In the genomic region with DNA sequence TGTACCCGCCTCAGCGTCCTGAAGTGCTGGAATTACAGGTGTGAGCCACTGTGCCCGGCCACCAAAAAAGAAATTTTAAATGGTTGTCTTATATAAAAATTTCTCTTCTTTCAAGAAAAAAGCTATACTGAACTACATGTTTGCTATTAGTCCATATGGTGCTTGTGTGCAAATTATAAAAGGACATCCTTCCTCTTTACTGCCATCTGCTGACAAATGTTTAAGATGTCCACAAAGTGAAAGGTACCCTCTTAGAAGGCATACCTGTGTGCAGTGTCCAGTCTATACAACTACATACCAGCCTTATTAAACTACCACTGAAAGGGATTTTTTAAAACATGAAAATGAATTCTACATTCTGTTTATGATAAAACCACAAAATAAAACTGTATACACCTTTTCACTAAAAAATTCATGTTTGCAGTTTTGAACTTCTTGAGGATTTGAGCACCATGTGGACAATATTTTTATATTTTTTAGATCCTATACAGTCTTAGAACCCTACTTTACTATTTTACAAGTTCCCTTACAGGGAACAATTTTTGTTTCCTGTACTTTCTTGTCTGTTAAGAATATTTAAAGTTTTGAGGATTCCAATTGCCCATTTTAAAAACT, we compare ENCODE assay signal across 10 cellular contexts. TPM values are rescaled to one million over a fixed set of nuclear protein-coding genes. Genes with fewer than 3 reads are reported as not detected.
DNase-seq lines count a peak whose midpoint lies in the region; ATAC-seq and TF ChIP-seq lines count a peak whose summit lies in the region.
"Had no signal": no experiment of that assay in that cellular context is flagged by ENCODE, and none has a peak within 500 bp of the region (broad histone marks: within the 10 kb centered on the region; RNA-seq: fewer than 3 reads in every experiment).

No MANE protein-coding gene starts in this region.

- no peak overlapping the region for H2AFZ ChIP-seq in H9 (ENCODE audit: low read length)

- peaks cover 76% of the 10 kb centered on the region for H3K36me3 ChIP-seq in CD4-positive, CD25-positive, alpha-beta regulatory T cell (ENCODE audit: control insufficient read depth, insufficient read depth, low read length)
- H3K36me3 ChIP-seq in MG63: peaks cover 4% of the 10 kb centered on the region; the same call in 1 of the 2 replicates

- H3K36me3 Mint-ChIP-seq in CD4-positive, CD25-positive, alpha-beta regulatory T cell: peaks cover 43% of the 10 kb centered on the region
- H3K36me3 Mint-ChIP-seq in H9 (ENCODE audit: insufficient read depth in 1 of 3, low read depth in 3 of 3) (peaks cover 4 to 44% (median 36%) of the 10 kb centered on the region in 3 experiments; a peak in 5 of 7 replicates), progenitor cell of endocrine pancreas (ENCODE audit: insufficient read depth) (peaks cover 20% of the 10 kb centered on the region)

- no peaks in the 10 kb centered on the region for H3K9me3 Mint-ChIP-seq in CD4-positive, CD25-positive, alpha-beta regulatory T cell
- H3K9me3 Mint-ChIP-seq in H9 (no peaks in the 10 kb centered on the region), progenitor cell of endocrine pancreas (ENCODE audit: low read depth) (no peaks in the 10 kb centered on the region)
- H3K9me3 Mint-ChIP-seq: stimulated activated naive CD8-positive, alpha-beta T cell treated with anti-CD3 and anti-CD28 coated beads, Interleukin-15, Interleukin-2, amounts not matched to agents 100 ng/mL and 50 ng/mL, for 24 hours had no signal

- no peak overlapping the region for H4K91ac ChIP-seq in H9 (ENCODE audit: insufficient read length, low read depth, low read length)

- H3K4ac ChIP-seq in H9 (ENCODE audit: low read depth, low read length): no peak overlapping the region

- no peak overlapping the region for H3K14ac ChIP-seq in H9 (ENCODE audit: insufficient read depth, low read length)

- no peaks in the 10 kb centered on the region for H3K9me3 ChIP-seq in CD4-positive, CD25-positive, alpha-beta regulatory T cell (ENCODE audit: control insufficient read depth in 2 of 2, low read length in 2 of 2)
- H3K9me3 ChIP-seq in H9 (ENCODE audit: control insufficient read depth, low read depth, low read length) (no peaks in the 10 kb centered on the region), MG63 (no peaks in the 10 kb centered on the region)

- H4K5ac ChIP-seq in H9 (ENCODE audit: insufficient read length, low read depth, low read length): no peak overlapping the region

- H3K9ac ChIP-seq in H9 (ENCODE audit: extremely low read depth, insufficient read length, low read length): no peak overlapping the region

- no CpG with 5 or more reads among the region's 3 CpGs for WGBS in H9 (ENCODE audit: extremely low coverage, insufficient read length, low lambda C conversion rate)

- H3K4me3 Mint-ChIP-seq in CD4-positive, CD25-positive, alpha-beta regulatory T cell: no peak overlapping the region
- H3K4me3 Mint-ChIP-seq in H9: no peak overlapping the region
- no peak overlapping the region for H3K4me3 Mint-ChIP-seq in progenitor cell of endocrine pancreas (ENCODE audit: low read depth)
- H3K4me3 Mint-ChIP-seq: stimulated activated naive CD8-positive, alpha-beta T cell treated with anti-CD3 and anti-CD28 coated beads, Interleukin-15, Interleukin-2, amounts not matched to agents 100 ng/mL and 50 ng/mL, for 24 hours had no signal

- H2BK12ac ChIP-seq in H9 (ENCODE audit: insufficient read length, low read depth, low read length): no peak overlapping the region

- H3K56ac ChIP-seq in H9 (ENCODE audit: insufficient read length, low read depth, low read length): no peak overlapping the region

- peak in 2 of 3 donors; percentile 39 to 66 for DNase-seq in CD4-positive, CD25-positive, alpha-beta regulatory T cell
- DNase-seq in H9 (no peak), NCI-H526 treated with DMSO at 0.1 percent for 48 hours (lab: John Stamatoyannopoulos, UW) (peak; percentile 16), epithelial cell of esophagus (ENCODE audit: low read depth) (peak; percentile 48), progenitor cell of endocrine pancreas (ENCODE audit: low spot score, unreplicated experiment) (no peak), MG63 (no peak)

- H3K4me2 ChIP-seq in H9 (ENCODE audit: insufficient read depth, insufficient read length, low read length): no peak overlapping the region

- no peak overlapping the region for H4K8ac ChIP-seq in H9 (replicated peaks; ENCODE audit: insufficient read length, low read depth, low read length)

- TF ChIP-seq CTCF in H9 (conservative IDR thresholded peaks at IDR 0.05) (peak; percentile 49), epithelial cell of esophagus (IDR thresholded peaks at IDR 0.05; ENCODE audit: insufficient read depth, low read depth, low read length, missing control alignments) (peak; percentile 40), progenitor cell of endocrine pancreas (IDR thresholded peaks at IDR 0.05; ENCODE audit: unreplicated experiment) (peak; percentile 40)

- no peak overlapping the region for H3K27ac ChIP-seq in CD4-positive, CD25-positive, alpha-beta regulatory T cell (ENCODE audit: insufficient read depth, low read length, poor library complexity, severe bottlenecking)
- no peak overlapping the region for H3K27ac ChIP-seq in H9 (ENCODE audit: insufficient read length, low read depth, low read length)
- H3K27ac ChIP-seq: HL-60 had no signal

- no peak overlapping the region for H2AK5ac ChIP-seq in H9 (ENCODE audit: insufficient read length, low read length)

- ATAC-seq in CD4-positive, CD25-positive, alpha-beta regulatory T cell (ENCODE audit: low read depth in 2 of 2): peak; percentile 57 to 63
- ATAC-seq in GM19035 (IDR thresholded peaks at IDR 0.05; ENCODE audit: unreplicated experiment): no peak
- no peak for ATAC-seq in GM21528 (IDR thresholded peaks at IDR 0.05; ENCODE audit: low FRiP score, unreplicated experiment)

- H3K27ac Mint-ChIP-seq in CD4-positive, CD25-positive, alpha-beta regulatory T cell: no peak overlapping the region
- H3K27ac Mint-ChIP-seq in H9 (no peak overlapping the region), progenitor cell of endocrine pancreas (no peak overlapping the region)
- H3K27ac Mint-ChIP-seq: stimulated activated naive CD8-positive, alpha-beta T cell treated with anti-CD3 and anti-CD28 coated beads, Interleukin-15, Interleukin-2, amounts not matched to agents 100 ng/mL and 50 ng/mL, for 24 hours had no signal

- H3K4me3 ChIP-seq in CD4-positive, CD25-positive, alpha-beta regulatory T cell (ENCODE audit: low read depth, low read length): no peak overlapping the region
- H3K4me3 ChIP-seq in epithelial cell of esophagus (ENCODE audit: low read length) (no peak overlapping the region), MG63 (no peak overlapping the region)

- H3K4me1 ChIP-seq in CD4-positive, CD25-positive, alpha-beta regulatory T cell (ENCODE audit: control insufficient read depth, insufficient read depth, low read length, poor library complexity, severe bottlenecking): peaks cover 3% of the 10 kb centered on the region
- no peaks in the 10 kb centered on the region for H3K4me1 ChIP-seq in H9 (ENCODE audit: insufficient read depth, low read length)

- no peaks in the 10 kb centered on the region for H3K79me2 ChIP-seq in H9 (ENCODE audit: insufficient read depth, low read length)

- H4K20me1 ChIP-seq in H9 (ENCODE audit: control insufficient read depth, insufficient read depth, insufficient read length): no peaks in the 10 kb centered on the region

- H2BK120ac ChIP-seq in H9 (ENCODE audit: low read depth, low read length, poor library complexity, severe bottlenecking): no peak overlapping the region

- H3K79me1 ChIP-seq in H9 (ENCODE audit: insufficient read depth, low read depth, low read length, poor library complexity, severe bottlenecking): no peaks in the 10 kb centered on the region

- peaks cover 0 to 4% (median 0%) of the 10 kb centered on the region in 4 donors for H3K4me1 Mint-ChIP-seq in CD4-positive, CD25-positive, alpha-beta regulatory T cell
- no peaks in the 10 kb centered on the region for H3K4me1 Mint-ChIP-seq in H9
- no peaks in the 10 kb centered on the region for H3K4me1 Mint-ChIP-seq in progenitor cell of endocrine pancreas (ENCODE audit: low read depth)

- H2BK5ac ChIP-seq in H9 (ENCODE audit: insufficient read length, low read length): no peak overlapping the region

- no peak overlapping the region for H3T11ph ChIP-seq in H9 (ENCODE audit: low read length)

- no peaks in the 10 kb centered on the region for H3K23me2 ChIP-seq in H9 (ENCODE audit: insufficient read length, low read depth, low read length, poor library complexity, severe bottlenecking)

- no peak overlapping the region for H3K18ac ChIP-seq in H9 (ENCODE audit: insufficient read length, low read depth, low read length)

- no peak overlapping the region for H2BK20ac ChIP-seq in H9 (ENCODE audit: low read depth, low read length, poor library complexity, severe bottlenecking)

- no peaks in the 10 kb centered on the region for H3K27me3 Mint-ChIP-seq in CD4-positive, CD25-positive, alpha-beta regulatory T cell
- H3K27me3 Mint-ChIP-seq in H9 (ENCODE audit: low read depth) (no peaks in the 10 kb centered on the region), progenitor cell of endocrine pancreas (no peaks in the 10 kb centered on the region)
- H3K27me3 Mint-ChIP-seq: stimulated activated naive CD8-positive, alpha-beta T cell treated with anti-CD3 and anti-CD28 coated beads, Interleukin-15, Interleukin-2, amounts not matched to agents 100 ng/mL and 50 ng/mL, for 24 hours had no signal

- no peaks in the 10 kb centered on the region for H3K27me3 ChIP-seq in CD4-positive, CD25-positive, alpha-beta regulatory T cell (ENCODE audit: control insufficient read depth, insufficient read depth, low read length)
- H3K27me3 ChIP-seq in H9 (ENCODE audit: insufficient read depth, low read length) (no peaks in the 10 kb centered on the region), MG63 (no peaks in the 10 kb centered on the region)

- H3K23ac ChIP-seq in H9 (ENCODE audit: insufficient read length, low read depth, low read length): no peak overlapping the region

- H2BK15ac ChIP-seq in H9 (ENCODE audit: low read depth, low read length): no peak overlapping the region

RNA-seq across cellular contexts. Expression of a gene that starts 32.8 kb away (rescaled TPM):
- not detected for total RNA-seq in CD4-positive, CD25-positive, alpha-beta regulatory T cell
- under 1 TPM in 1 of 4 donors, not detected in 3; 0.47 TPM for polyA plus RNA-seq in CD4-positive, CD25-positive, alpha-beta regulatory T cell
- total RNA-seq in H9 (2021) (not detected in 2 replicates), progenitor cell of endocrine pancreas (0.55 TPM in 1 of 2 replicates, not detected in the other)
- total RNA-seq in MG63 (2014; rRNA removed; shearing (Covaris generic); ENCODE audit: low replicate concordance): not detected in 2 replicates

Comparison
In these comparisons a context has a peak if more than half of its experiments do, and no peak if none do; other contexts are left out.
1. ATAC-seq: peak in CD4-positive, CD25-positive, alpha-beta regulatory T cell (2 of 2); none in GM19035 (single experiment) and GM21528 (single experiment).
2. DNase-seq: peak in CD4-positive, CD25-positive, alpha-beta regulatory T cell (2 of 3), NCI-H526 treated with DMSO at 0.1 percent for 48 hours (single experiment) and epithelial cell of esophagus (single experiment); none in H9 (single experiment), progenitor cell of endocrine pancreas (single experiment) and MG63 (single experiment).
3. Peak in every context shown above with its lines, with median percentiles within 50 percentile points of each other: CTCF ChIP-seq.